9 cellular contexts compared by ENCODE assay signal in the genomic region with DNA sequence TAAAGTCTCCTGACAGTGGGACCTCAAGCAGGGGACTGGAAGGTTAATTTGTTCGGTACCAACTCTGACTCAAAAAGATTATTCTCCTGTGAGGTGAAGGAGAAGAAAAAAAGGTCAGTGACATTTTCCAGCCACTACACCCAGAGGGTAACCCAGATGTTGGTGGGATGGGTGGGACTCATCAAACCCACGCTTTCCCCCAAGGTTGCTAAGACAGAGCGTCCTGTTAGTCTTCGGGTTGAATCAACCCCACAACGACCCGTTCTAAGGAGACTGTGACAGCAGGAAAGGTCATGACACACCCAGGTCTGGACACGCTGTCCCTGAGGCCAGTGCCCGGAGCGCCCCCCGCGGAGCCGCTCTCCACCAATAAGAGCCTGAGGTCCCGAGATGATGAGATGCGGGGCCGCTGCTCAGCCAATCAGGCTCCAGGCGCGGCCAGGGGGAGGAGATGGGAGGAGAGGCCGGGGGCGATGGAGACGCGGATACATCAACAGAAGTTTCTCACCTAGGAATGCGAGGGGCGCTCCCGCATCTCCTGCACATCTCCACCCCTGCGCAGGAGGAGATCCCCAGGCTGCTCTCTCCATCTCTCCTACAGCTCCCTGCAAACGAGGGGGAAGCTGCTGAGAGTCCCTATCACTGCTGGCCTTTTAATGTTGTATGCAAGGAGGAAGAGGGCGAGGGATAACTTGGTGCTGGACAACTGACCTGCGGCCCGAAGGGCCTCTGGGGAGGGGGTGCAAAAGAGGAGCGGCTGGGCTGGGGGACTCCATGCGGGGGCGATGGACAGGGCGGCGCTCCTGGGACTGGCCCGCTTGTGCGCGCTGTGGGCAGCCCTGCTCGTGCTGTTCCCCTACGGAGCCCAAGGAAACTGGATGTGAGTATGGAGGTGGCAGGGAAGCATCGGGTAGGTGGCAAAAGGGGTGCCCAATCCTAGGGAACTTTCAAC. TPM values are rescaled to one million over a fixed set of nuclear protein-coding genes. Genes with fewer than 3 reads are reported as not detected.
A peak's percentile ranks its signal among the peaks of the same experiment; 100 is the strongest.
DNase-seq lines count a peak whose midpoint lies in the region; ATAC-seq, FAIRE-seq and TF ChIP-seq lines count a peak whose summit lies in the region.
"Had no signal": no experiment of that assay in that cellular context is flagged by ENCODE, and none has a peak within 500 bp of the region (broad histone marks: within the 10 kb centered on the region; RNA-seq: fewer than 3 reads in every experiment).

A gene with protein sequence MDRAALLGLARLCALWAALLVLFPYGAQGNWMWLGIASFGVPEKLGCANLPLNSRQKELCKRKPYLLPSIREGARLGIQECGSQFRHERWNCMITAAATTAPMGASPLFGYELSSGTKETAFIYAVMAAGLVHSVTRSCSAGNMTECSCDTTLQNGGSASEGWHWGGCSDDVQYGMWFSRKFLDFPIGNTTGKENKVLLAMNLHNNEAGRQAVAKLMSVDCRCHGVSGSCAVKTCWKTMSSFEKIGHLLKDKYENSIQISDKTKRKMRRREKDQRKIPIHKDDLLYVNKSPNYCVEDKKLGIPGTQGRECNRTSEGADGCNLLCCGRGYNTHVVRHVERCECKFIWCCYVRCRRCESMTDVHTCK (plus strand): TSS at position 493 of the 952 bp plus-strand sequence. CDS start 293 bp downstream, at position 786.

- H3K27me3 ChIP-seq in PC-9 (ENCODE audit: insufficient read depth, low read depth) = no peaks in the 10 kb centered on the region
- H3K27me3 ChIP-seq in esophagus squamous epithelium = peaks cover 0 to 62% (median 19%) of the 10 kb centered on the region in 4 donors
- peaks cover 6 to 52% (median 16%) of the 10 kb centered on the region in 4 donors for H3K27me3 ChIP-seq in pancreas

- BruUV-seq in PC-9 (replicated peaks; lab: Mats Ljungman, UMichigan) = no TSS peak

- intact Hi-C loops in PC-9 (cut with micrococcal nuclease; ENCODE audit: unreplicated experiment) = no loop called here
- intact Hi-C loops in esophagus squamous epithelium (cut with DNase I) = no loop called here
- intact Hi-C loops in pancreas (cut with DNase I) = no loop called here

- DNase-seq in PC-9 (no peak), esophagus squamous epithelium (lab: John Stamatoyannopoulos, UW) (no peak), pancreas (peak in 2 of 6 donors; percentile 54 to 76), NCI-H2196 treated with DMSO at 0.1 percent for 48 hours (lab: John Stamatoyannopoulos, UW; ENCODE audit: unreplicated experiment) (no peak), cortex of kidney (lab: John Stamatoyannopoulos, UW) (no peak), cerebellar nuclear complex (lab: John Stamatoyannopoulos, UW) (no peak)

- CTCF ChIA-PET in PC-9 (lab: Charles Lee) = no interaction called here

- no peaks in the 10 kb centered on the region for H3K79me2 ChIP-seq in PC-9 (ENCODE audit: low read depth)

- peak within 1 kb of the TSS; percentile 85 for H2AFZ ChIP-seq in PC-9

- no peaks in the 10 kb centered on the region for H4K20me1 ChIP-seq in PC-9 (ENCODE audit: insufficient read depth)

- H3K4me3 ChIP-seq in PC-9 = peak within 1 kb of the TSS; percentile 71
- peak within 1 kb of the TSS; percentile 29 to 60 (median 42) for H3K4me3 ChIP-seq in esophagus squamous epithelium
- H3K4me3 ChIP-seq in pancreas = peak within 1 kb of the TSS in 3 of 4 donors; percentile 2 to 32 (median 14)

- TF ChIP-seq POLR2A in esophagus squamous epithelium (IDR thresholded peaks at IDR 0.05) = no peak

- H3K27ac ChIP-seq in PC-9 (no peak within 1 kb of the TSS), esophagus squamous epithelium (no peak within 1 kb of the TSS), pancreas (no peak within 1 kb of the TSS)

- POLR2A ChIA-PET in PC-9 (lab: Charles Lee; ENCODE audit: unreplicated experiment) = no interaction called here

- H3K4me1 ChIP-seq in PC-9 (replicated peaks; ENCODE audit: insufficient read depth) = no peaks in the 10 kb centered on the region
- peaks cover 17 to 23% (median 17%) of the 10 kb centered on the region in 3 donors for H3K4me1 ChIP-seq in esophagus squamous epithelium
- peaks cover 0 to 12% (median 8%) of the 10 kb centered on the region in 3 donors for H3K4me1 ChIP-seq in pancreas

- ATAC-seq in GM18867 (IDR thresholded peaks at IDR 0.05; ENCODE audit: unreplicated experiment) = peak; percentile 73
- ATAC-seq in pancreas = peak in 3 of 4 donors; percentile 9 to 30 (median 24)
- ATAC-seq in GM21528 (IDR thresholded peaks at IDR 0.05; ENCODE audit: low FRiP score, unreplicated experiment) = no peak

- H3K9me3 ChIP-seq in PC-9 (ENCODE audit: insufficient read depth, low read depth) (no peaks in the 10 kb centered on the region), esophagus squamous epithelium (no peaks in the 10 kb centered on the region), pancreas (no peaks in the 10 kb centered on the region)

- no peaks in the 10 kb centered on the region for H3K9me2 ChIP-seq in PC-9 (ENCODE audit: insufficient read depth)

- no peaks in the 10 kb centered on the region for H3F3A ChIP-seq in PC-9 (ENCODE audit: insufficient read depth, low read depth)

- H3K36me3 ChIP-seq in PC-9 (ENCODE audit: low read depth) (no peaks in the 10 kb centered on the region), esophagus squamous epithelium (no peaks in the 10 kb centered on the region), pancreas (no peaks in the 10 kb centered on the region)

- FAIRE-seq in pancreas (lab: Jason Lieb, UNC) = no peak

- peak within 1 kb of the TSS; percentile 98 for H3K4me2 ChIP-seq in PC-9

- WGBS in esophagus squamous epithelium, 2 donors = 27 to 37% methylated on average over 6 to 27 of the region's 40 CpGs
- 19 to 20% methylated on average over 40 of the region's 40 CpGs for WGBS in pancreas, 2 donors

- TF ChIP-seq CTCF in PC-9 (conservative IDR thresholded peaks at IDR 0.05) (no peak), esophagus squamous epithelium (IDR thresholded peaks at IDR 0.05) (no peak), pancreas (IDR thresholded peaks at IDR 0.05) (no peak)

RNA-seq across cellular contexts. Expression of the gene that starts here (rescaled TPM):
- not detected in 2 replicates for total RNA-seq in PC-9 (2021)
- under 1 TPM in 3 of 4 donors, not detected in 1; 0.18 to 0.29 (median 0.19) TPM for total RNA-seq in esophagus squamous epithelium
- total RNA-seq in pancreas = under 1 TPM in 1 of 6 donors, not detected in 5; 0.06 TPM
- polyA plus RNA-seq in pancreas = under 1 TPM in 1 of 2 donors, not detected in 1; 0.05 TPM
- total RNA-seq: pulmonary artery endothelial cell had no signal

Comparison
In these comparisons a context has a peak if more than half of its experiments do, and no peak if none do; other contexts are left out.
1. Peak in ATAC-seq and H3K4me3 ChIP-seq in pancreas; RNA of the gene not detected or under 1 TPM.
2. H3K4me3 ChIP-seq: peak in every context shown above with its lines; median percentile 71 in PC-9; 42 in esophagus squamous epithelium; 14 in pancreas.